Comparison of ENCODE assay signal across 10 cellular contexts in genomic region chrX:56233100-56233499, GRCh38. TPM values are rescaled to one million over a fixed set of nuclear protein-coding genes. Genes with fewer than 3 reads are reported as not detected.
DNase-seq lines count a peak whose midpoint lies in the region; ATAC-seq and TF ChIP-seq lines count a peak whose summit lies in the region.
"Had no signal": no experiment of that assay in that cellular context is flagged by ENCODE, and none has a peak within 500 bp of the region (broad histone marks: within the 10 kb centered on the region; RNA-seq: fewer than 3 reads in every experiment).

No MANE protein-coding gene starts in this region.

- no peaks in the 10 kb centered on the region for H3K36me3 Mint-ChIP-seq in CD4-positive, CD25-positive, alpha-beta regulatory T cell
- H3K36me3 Mint-ChIP-seq in IgD-negative memory B cell: no peaks in the 10 kb centered on the region
- no peaks in the 10 kb centered on the region for H3K36me3 Mint-ChIP-seq in nephron (ENCODE audit: low read depth)

- H3K27ac ChIP-seq in CD4-positive, CD25-positive, alpha-beta regulatory T cell (ENCODE audit: insufficient read depth, low read length, poor library complexity, severe bottlenecking): no peak overlapping the region

- peaks cover 0 to 15% (median 9%) of the 10 kb centered on the region in 4 donors for H3K4me1 Mint-ChIP-seq in CD4-positive, CD25-positive, alpha-beta regulatory T cell
- H3K4me1 Mint-ChIP-seq in IgD-negative memory B cell (peaks cover 8 to 29% (median 18%) of the 10 kb centered on the region in 3 donors), nephron (peaks cover 12% of the 10 kb centered on the region)

- peaks cover 0 to 2% (median 0%) of the 10 kb centered on the region in 7 donors for H3K9me3 Mint-ChIP-seq in CD4-positive, CD25-positive, alpha-beta regulatory T cell
- H3K9me3 Mint-ChIP-seq in IgD-negative memory B cell (no peaks in the 10 kb centered on the region), nephron (no peaks in the 10 kb centered on the region)

- H3K9me3 ChIP-seq in CD4-positive, CD25-positive, alpha-beta regulatory T cell (ENCODE audit: control insufficient read depth in 2 of 2, low read length in 2 of 2): no peaks in the 10 kb centered on the region

- H3K27ac Mint-ChIP-seq in CD4-positive, CD25-positive, alpha-beta regulatory T cell: peak overlapping the region in 1 of 3 donors; percentile 75
- peak overlapping the region; percentile 49 to 86 (median 63) for H3K27ac Mint-ChIP-seq in IgD-negative memory B cell
- peak overlapping the region in 2 of 3 experiments; percentile 83 to 90 for H3K27ac Mint-ChIP-seq in nephron

- H3K36me3 ChIP-seq in CD4-positive, CD25-positive, alpha-beta regulatory T cell (ENCODE audit: control insufficient read depth, insufficient read depth, low read length): no peaks in the 10 kb centered on the region

- peaks cover 1% of the 10 kb centered on the region for H3K27me3 ChIP-seq in CD4-positive, CD25-positive, alpha-beta regulatory T cell (ENCODE audit: control insufficient read depth, insufficient read depth, low read length)

- TF ChIP-seq CTCF in epithelial cell of proximal tubule (conservative IDR thresholded peaks at IDR 0.05; ENCODE audit: low read depth, low read length) (no peak), nephron (IDR thresholded peaks at IDR 0.05; ENCODE audit: unreplicated experiment in 3 of 3) (no peak)

- peak overlapping the region; percentile 51 for H3K4me3 ChIP-seq in CD4-positive, CD25-positive, alpha-beta regulatory T cell (ENCODE audit: low read depth, low read length)
- H3K4me3 ChIP-seq in epithelial cell of proximal tubule (ENCODE audit: low read depth, low read length): peak overlapping the region; percentile 66

- ATAC-seq in CD4-positive, CD25-positive, alpha-beta regulatory T cell (ENCODE audit: low read depth in 2 of 2): no peak

- no peak for DNase-seq in CD4-positive, CD25-positive, alpha-beta regulatory T cell
- DNase-seq in epithelial cell of proximal tubule (ENCODE audit: low read depth): no peak
- no peak for DNase-seq in midbrain (lab: John Stamatoyannopoulos, UW)
- no peak for DNase-seq in NCI-H2029 (lab: John Stamatoyannopoulos, UW)
- no peak for DNase-seq in NCI-H2227 (lab: John Stamatoyannopoulos, UW; ENCODE audit: unreplicated experiment)
- no peak for DNase-seq in middle frontal gyrus (ENCODE audit: extremely low spot score, low spot score)
- DNase-seq: activated CD4-positive, CD25-positive, alpha-beta regulatory T cell; IMR-90 had no signal

- peaks cover 9% of the 10 kb centered on the region for H3K4me1 ChIP-seq in CD4-positive, CD25-positive, alpha-beta regulatory T cell (ENCODE audit: control insufficient read depth, insufficient read depth, low read length, poor library complexity, severe bottlenecking)

- H3K27me3 Mint-ChIP-seq in CD4-positive, CD25-positive, alpha-beta regulatory T cell: no peaks in the 10 kb centered on the region
- H3K27me3 Mint-ChIP-seq in IgD-negative memory B cell (no peaks in the 10 kb centered on the region), nephron (ENCODE audit: low read depth) (peaks cover 6% of the 10 kb centered on the region)

- peak overlapping the region; percentile 72 to 94 (median 82) for H3K4me3 Mint-ChIP-seq in CD4-positive, CD25-positive, alpha-beta regulatory T cell
- H3K4me3 Mint-ChIP-seq in IgD-negative memory B cell (peak overlapping the region; percentile 82 to 98 (median 93)), nephron (peak overlapping the region; percentile 83 to 93 (median 90))

RNA-seq across cellular contexts. Expression of gene KLF8, which starts 0.9 kb away (rescaled TPM):
- 12.1 TPM for total RNA-seq in CD4-positive, CD25-positive, alpha-beta regulatory T cell
- polyA plus RNA-seq in CD4-positive, CD25-positive, alpha-beta regulatory T cell: 1 to 10 TPM in 3 of 4 donors, under 1 TPM in 1; 0.42 to 2.2 (median 1.3) TPM
- polyA plus RNA-seq in IgD-negative memory B cell: 13.6 TPM
- 0.43 and 1.5 TPM in 2 replicates for total RNA-seq in epithelial cell of proximal tubule
- total RNA-seq: IMR-90 had no signal
